In genomic region chrX:151015684-151016083, GRCh38 we compare ENCODE assay signal across 27 cellular contexts.
"Had no signal": no experiment of that assay in that cellular context is flagged by ENCODE, and none has a peak within 500 bp of the region (broad histone marks: within the 10 kb centered on the region; RNA-seq: fewer than 3 reads in every experiment).

No MANE protein-coding gene starts in this region.

- H3K4me3 Mint-ChIP-seq: naive thymus-derived CD4-positive, alpha-beta T cell; natural killer cell; nephron; neural progenitor cell; stimulated activated effector memory CD8-positive, alpha-beta T cell treated with anti-CD3 and anti-CD28 coated beads, Interleukin-12 subunit alpha, Interleukin-12 subunit beta, amount 100 ng/mL, for 72 hours; stimulated activated naive B cell treated with anti-CD40 and anti-IgM and Interleukin-4, amounts not matched to agents 10 μg/mL and 1 μg/mL and 100 μg/mL, for 72 hours; stimulated activated naive CD8-positive, alpha-beta T cell treated with anti-CD3 and anti-CD28 coated beads, Interleukin-15, Interleukin-2, amounts not matched to agents 100 ng/mL and 50 ng/mL, for 24 hours had no signal

- H3K9me3 ChIP-seq: pancreas, psoas muscle, right lobe of liver, sigmoid colon, thoracic aorta, thyroid gland, tibial nerve, vagina had no signal

- H3K4me2 ChIP-seq: neural progenitor cell had no signal

- H3K27me3 Mint-ChIP-seq: naive thymus-derived CD4-positive, alpha-beta T cell; progenitor cell of endocrine pancreas; stimulated activated naive B cell treated with anti-CD40 and anti-IgM and Interleukin-4, amounts not matched to agents 10 μg/mL and 1 μg/mL and 100 μg/mL, for 72 hours; stimulated activated naive CD8-positive, alpha-beta T cell treated with anti-CD3 and anti-CD28 coated beads, Interleukin-15, Interleukin-2, amounts not matched to agents 100 ng/mL and 50 ng/mL, for 24 hours had no signal

- H3K27me3 ChIP-seq: neural progenitor cell, pancreas, right lobe of liver, sigmoid colon, stomach, thyroid gland, tibial nerve, upper lobe of left lung, vagina had no signal

- H3K27ac ChIP-seq: neural progenitor cell, pancreas, psoas muscle, right lobe of liver, sigmoid colon, stomach, thoracic aorta, thyroid gland, tibial nerve, upper lobe of left lung, vagina had no signal

- H3K27ac Mint-ChIP-seq: naive thymus-derived CD4-positive, alpha-beta T cell; natural killer cell; nephron; neural progenitor cell; progenitor cell of endocrine pancreas; stimulated activated effector memory CD8-positive, alpha-beta T cell treated with anti-CD3 and anti-CD28 coated beads, Interleukin-12 subunit alpha, Interleukin-12 subunit beta, amount 100 ng/mL, for 72 hours; stimulated activated naive B cell treated with anti-CD40 and anti-IgM and Interleukin-4, amounts not matched to agents 10 μg/mL and 1 μg/mL and 100 μg/mL, for 72 hours; stimulated activated naive CD8-positive, alpha-beta T cell treated with anti-CD3 and anti-CD28 coated beads, Interleukin-15, Interleukin-2, amounts not matched to agents 100 ng/mL and 50 ng/mL, for 24 hours had no signal

- H3K4me1 ChIP-seq: neural progenitor cell, pancreas, psoas muscle, right lobe of liver, sigmoid colon, stomach, thyroid gland, tibial nerve, upper lobe of left lung, vagina had no signal

- H3K9me3 Mint-ChIP-seq: natural killer cell; stimulated activated effector memory CD8-positive, alpha-beta T cell treated with anti-CD3 and anti-CD28 coated beads, Interleukin-12 subunit alpha, Interleukin-12 subunit beta, amount 100 ng/mL, for 72 hours; stimulated activated naive CD8-positive, alpha-beta T cell treated with anti-CD3 and anti-CD28 coated beads, Interleukin-15, Interleukin-2, amounts not matched to agents 100 ng/mL and 50 ng/mL, for 24 hours had no signal

- H3K36me3 ChIP-seq: neural progenitor cell, pancreas, right lobe of liver, sigmoid colon, stomach, thoracic aorta, thyroid gland, tibial nerve, upper lobe of left lung, vagina had no signal

- FAIRE-seq: pancreas, small intestine, urothelium cell line had no signal

- H3K4me3 ChIP-seq: neural progenitor cell, pancreas, psoas muscle, right lobe of liver, sigmoid colon, stomach, thoracic aorta, thyroid gland, tibial nerve, upper lobe of left lung, vagina had no signal

- H3K4me1 Mint-ChIP-seq: naive thymus-derived CD4-positive, alpha-beta T cell; natural killer cell; nephron; neural progenitor cell; stimulated activated effector memory CD8-positive, alpha-beta T cell treated with anti-CD3 and anti-CD28 coated beads, Interleukin-12 subunit alpha, Interleukin-12 subunit beta, amount 100 ng/mL, for 72 hours; stimulated activated naive B cell treated with anti-CD40 and anti-IgM and Interleukin-4, amounts not matched to agents 10 μg/mL and 1 μg/mL and 100 μg/mL, for 72 hours had no signal

- DNase-seq: naive thymus-derived CD4-positive, alpha-beta T cell; natural killer cell; pancreas; psoas muscle; right cardiac atrium; right lobe of liver; sigmoid colon; small intestine; stimulated activated CD4-positive, alpha-beta T cell treated with anti-CD3 and anti-CD28 coated beads, Interleukin-15, amount 100 ng/mL, for 24 hours; stimulated activated CD4-positive, alpha-beta T cell treated with anti-CD3 and anti-CD28 coated beads, Interleukin-2, amount 100 ng/mL, for 24 hours; stimulated activated CD4-positive, alpha-beta T cell treated with anti-CD3 and anti-CD28 coated beads, Interleukin-2, amount 100 ng/mL, for 48 hours; stimulated activated CD4-positive, alpha-beta T cell treated with anti-CD3 and anti-CD28 coated beads, Interleukin-4, amount 100 ng/mL, for 24 hours; stimulated activated naive B cell treated with anti-CD40 and anti-IgM and Interleukin-4, amounts not matched to agents 10 μg/mL and 1 μg/mL and 100 μg/mL, for 72 hours; stimulated activated naive CD4-positive, alpha-beta T cell treated with Interleukin-2 at 50 U/mL for 16 hours; stomach; thyroid gland; trophoblast cell; upper lobe of left lung had no signal

- ATAC-seq: naive thymus-derived CD4-positive, alpha-beta T cell; natural killer cell; pancreas; psoas muscle; right cardiac atrium; right lobe of liver; stimulated activated effector memory CD8-positive, alpha-beta T cell treated with anti-CD3 and anti-CD28 coated beads, Interleukin-12 subunit alpha, Interleukin-12 subunit beta, amount 100 ng/mL, for 72 hours; stimulated activated naive B cell treated with anti-CD40 and anti-IgM and Interleukin-4, amounts not matched to agents 10 μg/mL and 1 μg/mL and 100 μg/mL, for 72 hours had no signal

- H3K36me3 Mint-ChIP-seq: natural killer cell; neural progenitor cell; stimulated activated effector memory CD8-positive, alpha-beta T cell treated with anti-CD3 and anti-CD28 coated beads, Interleukin-12 subunit alpha, Interleukin-12 subunit beta, amount 100 ng/mL, for 72 hours; stimulated activated naive B cell treated with anti-CD40 and anti-IgM and Interleukin-4, amounts not matched to agents 10 μg/mL and 1 μg/mL and 100 μg/mL, for 72 hours had no signal
